ENCODE assay signal across 10 cellular contexts in the genomic region with DNA sequence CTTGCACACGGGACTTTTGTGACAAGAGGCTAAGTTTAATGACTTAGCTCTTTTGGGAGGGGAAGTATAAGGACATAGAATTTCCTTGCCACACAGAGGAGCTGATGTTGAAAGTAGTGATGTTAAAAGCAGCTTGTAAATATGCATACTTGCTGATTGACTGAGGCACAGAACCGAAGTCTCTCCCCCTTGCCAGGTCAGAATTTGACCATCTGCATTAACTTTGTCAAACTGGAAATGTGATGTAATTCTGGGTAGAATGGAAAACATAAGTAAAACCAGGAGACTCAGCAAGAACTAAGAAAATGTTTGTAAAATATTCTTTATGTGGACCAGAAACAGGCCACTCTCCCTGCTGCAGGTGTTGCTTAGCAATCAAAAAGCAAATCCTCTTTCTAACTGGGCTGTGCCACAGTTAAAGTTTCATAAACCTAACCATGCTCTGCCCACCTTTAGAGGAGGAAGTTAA.
A peak's percentile ranks its signal among the peaks of the same experiment; 100 is the strongest.
DNase-seq lines count a peak whose midpoint lies in the region; ATAC-seq, FAIRE-seq and TF ChIP-seq lines count a peak whose summit lies in the region.
"Had no signal": no experiment of that assay in that cellular context is flagged by ENCODE, and none has a peak within 500 bp of the region (broad histone marks: within the 10 kb centered on the region; RNA-seq: fewer than 3 reads in every experiment).

No MANE protein-coding gene starts in this region.

- H3K4me3 Mint-ChIP-seq in astrocyte (ENCODE audit: unreplicated experiment) = no peak overlapping the region
- H3K4me3 Mint-ChIP-seq in endodermal cell = no peak overlapping the region

- peak; percentile 67 for ATAC-seq in GM19463 (IDR thresholded peaks at IDR 0.05; ENCODE audit: unreplicated experiment)
- peak; percentile 58 for ATAC-seq in HG03159 (IDR thresholded peaks at IDR 0.05; ENCODE audit: unreplicated experiment)
- no peak for ATAC-seq in psoas muscle

- H4K20me1 ChIP-seq in astrocyte (ENCODE audit: insufficient read depth, low read length) = no peaks in the 10 kb centered on the region

- FAIRE-seq in GM12891 (lab: Jason Lieb, UNC) (peak; percentile 78), astrocyte (lab: Jason Lieb, UNC) (no peak)

- H3K27ac Mint-ChIP-seq in astrocyte (ENCODE audit: unreplicated experiment) (peak overlapping the region; percentile 8), endodermal cell (no peak overlapping the region)

- H3K4me3 ChIP-seq in astrocyte (ENCODE audit: insufficient read depth, low read depth, low read length) = no peak overlapping the region
- H3K4me3 ChIP-seq in psoas muscle = no peak overlapping the region
- H3K4me3 ChIP-seq in endodermal cell (ENCODE audit: low read length) = no peak overlapping the region

- intact Hi-C loops in psoas muscle (cut with DNase I) = no loop called here

- H3K27me3 Mint-ChIP-seq in astrocyte (ENCODE audit: low read depth, unreplicated experiment) (no peaks in the 10 kb centered on the region), endodermal cell (ENCODE audit: insufficient read depth) (no peaks in the 10 kb centered on the region)

- TF ChIP-seq CTCF in astrocyte (IDR thresholded peaks at IDR 0.05; ENCODE audit: insufficient read depth, low read depth, low read length) = no peak
- TF ChIP-seq CTCF in psoas muscle (IDR thresholded peaks at IDR 0.05) = no peak
- TF ChIP-seq CTCF in endodermal cell (conservative IDR thresholded peaks at IDR 0.05) = no peak

- H3K27ac ChIP-seq in astrocyte (ENCODE audit: low read depth, low read length) (no peak overlapping the region), psoas muscle (no peak overlapping the region), endodermal cell (ENCODE audit: low read depth, low read length) (no peak overlapping the region)

- H3K4me1 ChIP-seq in astrocyte (ENCODE audit: insufficient read depth, low read length) (no peaks in the 10 kb centered on the region), psoas muscle (peaks cover 21% of the 10 kb centered on the region), endodermal cell (ENCODE audit: control insufficient read depth, insufficient read depth, low read length) (peaks cover 8% of the 10 kb centered on the region)

- H3K79me2 ChIP-seq in astrocyte (ENCODE audit: insufficient read depth, low read length) = no peaks in the 10 kb centered on the region

- H3K9ac ChIP-seq in astrocyte (ENCODE audit: low read length) (no peak overlapping the region), endodermal cell (ENCODE audit: extremely low read depth, low read length, poor library complexity, severe bottlenecking) (no peak overlapping the region)

- no peak overlapping the region for H2AFZ ChIP-seq in astrocyte (ENCODE audit: low read depth, low read length)

- DNase-seq in GM12891 (ENCODE audit: insufficient read length, low spot score) = no peak
- no peak for DNase-seq in astrocyte (ENCODE audit: low read depth)
- DNase-seq in psoas muscle = no peak
- DNase-seq in endodermal cell = no peak
- DNase-seq in NK-92 (lab: John Stamatoyannopoulos, UW; ENCODE audit: unreplicated experiment) = no peak
- no peak for DNase-seq in T-helper 9 cell
- DNase-seq: DMS153, SHP77 had no signal

- H3K36me3 ChIP-seq in astrocyte (ENCODE audit: insufficient read depth, low read length) (no peaks in the 10 kb centered on the region), psoas muscle (ENCODE audit: insufficient read depth in 1 of 2, low read depth in 1 of 2) (no peaks in the 10 kb centered on the region), endodermal cell (ENCODE audit: control insufficient read depth, insufficient read depth, low read length) (no peaks in the 10 kb centered on the region)

- H3K4me2 ChIP-seq in astrocyte (ENCODE audit: low read length) = no peak overlapping the region

- H3K27me3 ChIP-seq in astrocyte (ENCODE audit: insufficient read depth, low read length) (no peaks in the 10 kb centered on the region), psoas muscle (ENCODE audit: insufficient read depth in 3 of 3, low read length in 2 of 3) (no peaks in the 10 kb centered on the region), endodermal cell (ENCODE audit: control insufficient read depth, insufficient read depth, low read length, poor library complexity, severe bottlenecking) (no peaks in the 10 kb centered on the region)

- H3K4me1 Mint-ChIP-seq in astrocyte (ENCODE audit: low read depth, unreplicated experiment) (no peaks in the 10 kb centered on the region), endodermal cell (peaks cover 24% of the 10 kb centered on the region)

- no peaks in the 10 kb centered on the region for H3K9me3 Mint-ChIP-seq in astrocyte (ENCODE audit: unreplicated experiment)
- H3K9me3 Mint-ChIP-seq in endodermal cell = no peaks in the 10 kb centered on the region

- TF ChIP-seq POLR2A in GM12891 (IDR thresholded peaks at IDR 0.05; ENCODE audit: low read depth, low read length) = no peak

- H3K36me3 Mint-ChIP-seq in astrocyte (ENCODE audit: low read depth, unreplicated experiment) (no peaks in the 10 kb centered on the region), endodermal cell (ENCODE audit: low read depth) (peaks cover 18% of the 10 kb centered on the region)

- WGBS in psoas muscle, 3 donors = 60 to 72% (median 63%) methylated on average over 2 of the region's 2 CpGs
- WGBS in endodermal cell (ENCODE audit: insufficient coverage in 1 of 2, insufficient read length in 1 of 2), 2 experiments = 72 to 73% methylated on average over 1 to 2 of the region's 2 CpGs

- no peaks in the 10 kb centered on the region for H3K9me3 ChIP-seq in astrocyte (ENCODE audit: insufficient read depth, low read depth, low read length)
- H3K9me3 ChIP-seq in psoas muscle = no peaks in the 10 kb centered on the region
- no peaks in the 10 kb centered on the region for H3K9me3 ChIP-seq in endodermal cell (ENCODE audit: control insufficient read depth, low read length)

TF ChIP-seq in GM12891, 5 proteins besides CTCF, POLR2A, EP300 and RAD21:
- peak; percentile 32; the same call in 1 of the 2 replicates for TF ChIP-seq POU2F2 (IDR thresholded peaks at IDR 0.05; ENCODE audit: low read depth, low read length)
- TF ChIP-seq POLR2AphosphoS5 (IDR thresholded peaks at IDR 0.05; ENCODE audit: low read depth, low read length) = no peak
- no peak for TF ChIP-seq TAF1 (IDR thresholded peaks at IDR 0.05; ENCODE audit: low read depth, low read length)
TF ChIP-seq in GM12891: peak in this region for 1.

Comparison
In these comparisons a context has a peak if more than half of its experiments do, and no peak if none do; other contexts are left out.
1. ATAC-seq: peak in GM19463 (single experiment) and HG03159 (single experiment); none in psoas muscle (0 of 4).